ENCODE assay signal across 19 cellular contexts in the genomic region with DNA sequence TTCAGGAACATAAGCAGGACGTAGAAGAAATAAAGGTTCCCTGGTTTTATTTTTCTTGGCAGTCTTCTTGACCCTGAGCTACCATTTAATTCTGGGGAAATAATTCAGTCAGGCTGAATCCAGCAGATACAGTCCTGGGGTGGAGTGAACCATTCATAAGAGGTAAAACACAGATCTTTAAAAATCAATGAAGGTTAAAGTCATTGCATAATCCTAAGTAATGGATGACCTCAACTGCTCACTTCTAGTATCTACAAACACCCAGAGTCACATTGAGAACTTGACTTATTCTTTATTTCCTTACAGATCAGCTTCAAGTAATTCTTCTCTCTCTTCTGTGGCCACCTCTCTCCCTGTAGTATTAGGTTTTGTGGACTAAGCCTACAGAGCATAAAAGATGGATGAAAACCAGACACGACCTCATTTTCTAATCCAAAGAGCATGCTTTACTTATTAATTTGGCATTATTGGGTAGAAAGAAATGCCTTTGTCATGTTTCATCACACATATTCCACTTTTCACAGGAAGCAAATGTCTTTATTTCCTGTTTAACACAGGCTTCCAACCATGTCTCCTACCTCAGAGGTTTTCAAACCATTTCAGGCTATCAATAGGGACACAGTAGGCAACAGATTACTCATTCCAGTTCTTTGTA.
DNase-seq lines count a peak whose midpoint lies in the region; ATAC-seq and TF ChIP-seq lines count a peak whose summit lies in the region.
"Had no signal": no experiment of that assay in that cellular context is flagged by ENCODE, and none has a peak within 500 bp of the region (broad histone marks: within the 10 kb centered on the region; RNA-seq: fewer than 3 reads in every experiment).

No MANE protein-coding gene starts in this region.

- no peaks in the 10 kb centered on the region for H3K9me3 Mint-ChIP-seq in endothelial cell (ENCODE audit: unreplicated experiment)
- peaks cover 3% of the 10 kb centered on the region for H3K9me3 Mint-ChIP-seq in nephron
- H3K9me3 Mint-ChIP-seq: activated T-helper 2 cell treated with anti-CD3 and anti-CD28 coated beads, Interferon-gamma antibody, Interleukin-2, Interleukin-4, amounts not matched to agents 10 μg/mL and 5 μg/mL and 100 μg/mL, durations not matched to agents 14 hours and 24 hours and 36 hours; CD14-positive monocyte had no signal

- DNase-seq in ELR (ENCODE audit: low read depth) (peak; percentile 62), RWPE2 (ENCODE audit: low spot score) (no peak), endothelial cell (ENCODE audit: low spot score) (no peak), NCI-H524 treated with DMSO at 0.1 percent for 48 hours (lab: John Stamatoyannopoulos, UW) (no peak), lower leg skin (ENCODE audit: low spot score in 2 of 2) (no peak), AML-193 (lab: John Stamatoyannopoulos, UW) (no peak)
- DNase-seq: anterior cingulate cortex, DMS79, NCI-H1417, NCI-H446, nucleus accumbens, spleen, stomach, WERI-Rb-1 had no signal

- no peak for ATAC-seq in RWPE2 (ENCODE audit: low read depth)
- no peak for ATAC-seq in GM19351 (IDR thresholded peaks at IDR 0.05; ENCODE audit: unreplicated experiment)

- WGBS in lower leg skin, 2 donors = 57 to 65% methylated on average over 2 of the region's 2 CpGs

- H3K4me3 ChIP-seq in RWPE2 (ENCODE audit: severe bottlenecking) (no peak overlapping the region), lower leg skin (ENCODE audit: low read depth, poor library complexity, severe bottlenecking) (no peak overlapping the region)
- H3K4me3 ChIP-seq: spleen, stomach had no signal

- no peak for TF ChIP-seq CTCF in RWPE2 (IDR thresholded peaks at IDR 0.05; ENCODE audit: poor library complexity, severe bottlenecking)
- no peak for TF ChIP-seq CTCF in endothelial cell (IDR thresholded peaks at IDR 0.05; ENCODE audit: unreplicated experiment)
- no peak for TF ChIP-seq CTCF in nephron (IDR thresholded peaks at IDR 0.05; ENCODE audit: unreplicated experiment in 3 of 3)
- TF ChIP-seq CTCF in lower leg skin (IDR thresholded peaks at IDR 0.05) = no peak

- no peaks in the 10 kb centered on the region for H3K4me1 ChIP-seq in RWPE2 (ENCODE audit: insufficient read depth, poor library complexity, severe bottlenecking)

- H3K27me3 Mint-ChIP-seq in endothelial cell (ENCODE audit: unreplicated experiment) (peaks cover 1% of the 10 kb centered on the region), nephron (ENCODE audit: low read depth) (no peaks in the 10 kb centered on the region)

- no peaks in the 10 kb centered on the region for H3K27me3 ChIP-seq in RWPE2 (ENCODE audit: insufficient read depth, poor library complexity, severe bottlenecking)
- H3K27me3 ChIP-seq: spleen, stomach had no signal

- H3K36me3 ChIP-seq in RWPE2 (ENCODE audit: low read depth) = peaks cover 18% of the 10 kb centered on the region
- H3K36me3 ChIP-seq: spleen, WERI-Rb-1 had no signal

- no peak for TF ChIP-seq POLR2A in lower leg skin (IDR thresholded peaks at IDR 0.05)

- peak overlapping the region; percentile 2 for H3K27ac Mint-ChIP-seq in endothelial cell (ENCODE audit: unreplicated experiment)
- peak overlapping the region; percentile 40 to 75 (median 47) for H3K27ac Mint-ChIP-seq in nephron
- H3K27ac Mint-ChIP-seq: activated T-helper 2 cell treated with anti-CD3 and anti-CD28 coated beads, Interferon-gamma antibody, Interleukin-2, Interleukin-4, amounts not matched to agents 10 μg/mL and 5 μg/mL and 100 μg/mL, durations not matched to agents 14 hours and 24 hours and 36 hours; mesothelial cell of epicardium had no signal

- H3K4me3 Mint-ChIP-seq in endothelial cell (ENCODE audit: unreplicated experiment) = peak overlapping the region; percentile 48
- H3K4me3 Mint-ChIP-seq in nephron = no peak overlapping the region
- H3K4me3 Mint-ChIP-seq: CD14-positive monocyte, mesothelial cell of epicardium had no signal

- intact Hi-C loops in lower leg skin (cut with DNase I; ENCODE audit: low total_unique reads) = loop anchor here (10.0 kb wide), 2 partner anchors 670 to 750 kb away; no protein-coding TSS in a partner anchor

- peak overlapping the region; percentile 14 for H3K27ac ChIP-seq in RWPE2 (ENCODE audit: poor library complexity, severe bottlenecking)
- H3K27ac ChIP-seq: spleen, stomach, WERI-Rb-1 had no signal

- H3K4me1 Mint-ChIP-seq in endothelial cell (ENCODE audit: unreplicated experiment) = no peaks in the 10 kb centered on the region
- H3K4me1 Mint-ChIP-seq in nephron = peaks cover 12% of the 10 kb centered on the region
- H3K4me1 Mint-ChIP-seq: mesothelial cell of epicardium had no signal

- peaks cover 43% of the 10 kb centered on the region for H3K36me3 Mint-ChIP-seq in endothelial cell (ENCODE audit: low read depth, unreplicated experiment)
- peaks cover 49% of the 10 kb centered on the region for H3K36me3 Mint-ChIP-seq in nephron (ENCODE audit: low read depth)
- H3K36me3 Mint-ChIP-seq: CD14-positive monocyte had no signal

- H3K9me3 ChIP-seq in RWPE2 (ENCODE audit: severe bottlenecking) = no peaks in the 10 kb centered on the region
- H3K9me3 ChIP-seq: spleen, stomach had no signal
